Comparison of ENCODE assay signal across 1 cellular context in genomic region chr17:45307290-45308015, GRCh38.
A peak's percentile ranks its signal among the peaks of the same experiment; 100 is the strongest.
TF ChIP-seq lines count a peak whose summit lies in the region.

No MANE protein-coding gene starts in this region.

TF ChIP-seq in HEK293, 187 proteins besides CTCF, POLR2A, EP300 and RAD21 (continued from another document and continues in another):
- 0 out of 2 replicates have a peak, but pooled peaks have one; percentile 35 for TF ChIP-seq PRDM10 (tag by site-specific recombination; IDR thresholded peaks at IDR 0.05)
- no peak for TF ChIP-seq ZBTB10 (tag by site-specific recombination; IDR thresholded peaks at IDR 0.05)
- TF ChIP-seq ZNF660 (tag by site-specific recombination; IDR thresholded peaks at IDR 0.05) = peak; percentile 73; the same call in 1 of the 2 replicates
- no peak for TF ChIP-seq ZNF707 (tag by site-specific recombination; IDR thresholded peaks at IDR 0.05)
- TF ChIP-seq ZNF837 (tag by site-specific recombination; IDR thresholded peaks at IDR 0.05) = no peak
- peak; percentile 59 for TF ChIP-seq PATZ1 (tag by site-specific recombination; IDR thresholded peaks at IDR 0.05)
- TF ChIP-seq ZNF280D (tag by site-specific recombination; IDR thresholded peaks at IDR 0.05) = no peak
- peak; percentile 86 for TF ChIP-seq ZEB2 (tag by site-specific recombination; IDR thresholded peaks at IDR 0.05)
- no peak for TF ChIP-seq ZNF311 (tag by site-specific recombination; IDR thresholded peaks at IDR 0.05; ENCODE audit: borderline replicate concordance)
- no peak for TF ChIP-seq ZNF292 (tag by site-specific recombination; IDR thresholded peaks at IDR 0.05; ENCODE audit: borderline replicate concordance, low read depth)
- no peak for TF ChIP-seq ZNF354C (tag by site-specific recombination; IDR thresholded peaks at IDR 0.05; ENCODE audit: borderline replicate concordance, low read depth)
- TF ChIP-seq ZNF560 (tag by site-specific recombination; IDR thresholded peaks at IDR 0.05; ENCODE audit: borderline replicate concordance) = no peak
- TF ChIP-seq ZNF248 (tag by site-specific recombination; IDR thresholded peaks at IDR 0.05) = no peak
- peak; percentile 74 for TF ChIP-seq ZBTB21 (tag by site-specific recombination; IDR thresholded peaks at IDR 0.05)
- peak; percentile 32; the same call in 1 of the 2 replicates for TF ChIP-seq OSR2 (tag by site-specific recombination; IDR thresholded peaks at IDR 0.05)
- no peak for TF ChIP-seq ZNF138 (tag by site-specific recombination; IDR thresholded peaks at IDR 0.05; ENCODE audit: borderline replicate concordance)
- TF ChIP-seq GLI4 (tag by site-specific recombination; IDR thresholded peaks at IDR 0.05) = no peak
- peak; percentile 65; the same call in 1 of the 2 replicates for TF ChIP-seq KLF8 (tag by site-specific recombination; IDR thresholded peaks at IDR 0.05)
- 0 out of 2 replicates have a peak, but pooled peaks have one; percentile 8 for TF ChIP-seq SP2 (tag by site-specific recombination; IDR thresholded peaks at IDR 0.05)
- no peak for TF ChIP-seq ZNF510 (tag by site-specific recombination; IDR thresholded peaks at IDR 0.05; ENCODE audit: insufficient replicate concordance)
- TF ChIP-seq ZNF624 (tag by site-specific recombination; IDR thresholded peaks at IDR 0.05) = no peak
- TF ChIP-seq HOXD13 (CRISPR knock-in tag; IDR thresholded peaks at IDR 0.05; ENCODE audit: borderline replicate concordance) = no peak
- TF ChIP-seq ZNF114 (tag by site-specific recombination; IDR thresholded peaks at IDR 0.05) = no peak
- TF ChIP-seq OVOL3 (tag by site-specific recombination; IDR thresholded peaks at IDR 0.05) = no peak
- no peak for TF ChIP-seq ZNF792 (tag by site-specific recombination; IDR thresholded peaks at IDR 0.05)
- TF ChIP-seq ZNF302 (tag by site-specific recombination; IDR thresholded peaks at IDR 0.05; ENCODE audit: low read depth) = no peak
- no peak for TF ChIP-seq RBAK (tag by site-specific recombination; IDR thresholded peaks at IDR 0.05)
- no peak for TF ChIP-seq SCRT1 (tag by site-specific recombination; IDR thresholded peaks at IDR 0.05; ENCODE audit: borderline replicate concordance)
- TF ChIP-seq ZNF426 (tag by site-specific recombination; IDR thresholded peaks at IDR 0.05) = no peak
- no peak for TF ChIP-seq ZBTB17 (tag by site-specific recombination; IDR thresholded peaks at IDR 0.05)
- TF ChIP-seq ZNF785 (tag by site-specific recombination; IDR thresholded peaks at IDR 0.05) = no peak
- peak; percentile 33; the same call in 1 of the 2 replicates for TF ChIP-seq ZNF639 (tag by site-specific recombination; IDR thresholded peaks at IDR 0.05)
- no peak for TF ChIP-seq ZNF26 (tag by site-specific recombination; IDR thresholded peaks at IDR 0.05)
- no peak for TF ChIP-seq ZNF548 (tag by site-specific recombination; IDR thresholded peaks at IDR 0.05)
- 0 out of 2 replicates have a peak, but pooled peaks have one; percentile 21 for TF ChIP-seq ZSCAN30 (tag by site-specific recombination; IDR thresholded peaks at IDR 0.05)
- TF ChIP-seq ZBTB8A (tag by site-specific recombination; IDR thresholded peaks at IDR 0.05) = no peak
- TF ChIP-seq ZNF366 (tag by site-specific recombination; conservative IDR thresholded peaks at IDR 0.05) = peak; percentile 66
- TF ChIP-seq ZXDB (tag by site-specific recombination; IDR thresholded peaks at IDR 0.05) = peak; percentile 41; the same call in 1 of the 2 replicates
- peak; percentile 22; the same call in 1 of the 2 replicates for TF ChIP-seq INSM2 (tag by site-specific recombination; IDR thresholded peaks at IDR 0.05)
- TF ChIP-seq ZNF423 (tag by site-specific recombination; IDR thresholded peaks at IDR 0.05) = no peak
- TF ChIP-seq ZNF629 (tag by site-specific recombination; IDR thresholded peaks at IDR 0.05) = peak; percentile 90
- no peak for TF ChIP-seq ZNF266 (tag by site-specific recombination; IDR thresholded peaks at IDR 0.05; ENCODE audit: low read depth)
- TF ChIP-seq ZNF184 (tag by site-specific recombination; IDR thresholded peaks at IDR 0.05) = peak; percentile 75; the same call in 1 of the 2 replicates
- no peak for TF ChIP-seq ZNF239 (tag by site-specific recombination; IDR thresholded peaks at IDR 0.05)
- peak; percentile 55; the same call in 1 of the 2 replicates for TF ChIP-seq ZNF692 (tag by site-specific recombination; IDR thresholded peaks at IDR 0.05)
- TF ChIP-seq ZNF362 (tag by site-specific recombination; IDR thresholded peaks at IDR 0.05) = peak; percentile 88; the same call in 1 of the 2 replicates
